1 cellular context compared by ENCODE assay signal in the genomic region with DNA sequence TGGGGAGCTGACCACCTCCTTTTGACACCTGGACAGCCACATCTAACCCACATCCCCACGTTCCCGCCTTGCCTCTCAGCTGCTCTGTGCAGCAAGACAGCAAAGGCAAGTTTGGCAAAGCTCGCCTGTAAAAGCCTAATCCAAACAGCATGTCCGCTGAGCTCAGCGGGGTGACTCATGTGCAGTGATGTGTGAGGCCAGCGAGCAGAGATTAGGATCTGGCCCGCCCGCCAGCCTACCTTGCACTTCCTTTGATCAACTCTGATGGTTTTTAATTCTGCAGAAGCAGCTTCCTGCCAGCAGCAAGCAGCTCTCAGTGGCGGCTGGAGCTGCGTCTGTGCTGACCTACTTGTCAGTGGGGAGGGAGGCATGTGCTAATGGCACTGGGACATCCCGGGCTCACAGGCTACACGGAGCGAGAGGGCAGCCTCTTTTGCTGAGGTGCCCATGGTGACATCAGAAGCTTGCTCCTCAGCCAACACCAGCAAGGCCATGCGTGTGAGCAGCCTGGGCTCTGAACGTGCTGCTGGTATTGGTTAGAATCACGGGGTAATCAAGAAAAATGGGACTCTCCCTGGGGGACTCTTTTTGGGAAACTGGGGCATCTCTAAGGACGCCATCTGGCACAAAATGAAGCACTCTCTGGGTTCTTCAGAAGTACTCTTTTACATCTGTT.
A peak's percentile ranks its signal among the peaks of the same experiment; 100 is the strongest.
TF ChIP-seq lines count a peak whose summit lies in the region.

No MANE protein-coding gene starts in this region.

TF ChIP-seq in HCT116, 20 proteins besides CTCF, POLR2A, EP300 and RAD21 (continued from another document):
- TF ChIP-seq, protein P1, sequence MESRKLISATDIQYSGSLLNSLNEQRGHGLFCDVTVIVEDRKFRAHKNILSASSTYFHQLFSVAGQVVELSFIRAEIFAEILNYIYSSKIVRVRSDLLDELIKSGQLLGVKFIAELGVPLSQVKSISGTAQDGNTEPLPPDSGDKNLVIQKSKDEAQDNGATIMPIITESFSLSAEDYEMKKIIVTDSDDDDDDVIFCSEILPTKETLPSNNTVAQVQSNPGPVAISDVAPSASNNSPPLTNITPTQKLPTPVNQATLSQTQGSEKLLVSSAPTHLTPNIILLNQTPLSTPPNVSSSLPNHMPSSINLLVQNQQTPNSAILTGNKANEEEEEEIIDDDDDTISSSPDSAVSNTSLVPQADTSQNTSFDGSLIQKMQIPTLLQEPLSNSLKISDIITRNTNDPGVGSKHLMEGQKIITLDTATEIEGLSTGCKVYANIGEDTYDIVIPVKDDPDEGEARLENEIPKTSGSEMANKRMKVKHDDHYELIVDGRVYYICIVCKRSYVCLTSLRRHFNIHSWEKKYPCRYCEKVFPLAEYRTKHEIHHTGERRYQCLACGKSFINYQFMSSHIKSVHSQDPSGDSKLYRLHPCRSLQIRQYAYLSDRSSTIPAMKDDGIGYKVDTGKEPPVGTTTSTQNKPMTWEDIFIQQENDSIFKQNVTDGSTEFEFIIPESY (IDR thresholded peaks at IDR 0.05; ENCODE audit: extremely low read depth, insufficient replicate concordance, low read length): no peak
- TF ChIP-seq ELF1 (IDR thresholded peaks at IDR 0.05; ENCODE audit: borderline replicate concordance, low read depth) (no peak), TCF7L2 (IDR thresholded peaks at IDR 0.05; ENCODE audit: borderline replicate concordance, extremely low read depth, insufficient read depth, insufficient read length) (peak; percentile 96), JUND (IDR thresholded peaks at IDR 0.05) (peak; percentile 77), CEBPB (IDR thresholded peaks at IDR 0.05; ENCODE audit: low read depth) (no peak), FOSL1 (IDR thresholded peaks at IDR 0.05; ENCODE audit: low read depth) (peak; percentile 72), POLR2AphosphoS5 (IDR thresholded peaks at IDR 0.05; ENCODE audit: low read depth, low read length) (no peak), ZFX (IDR thresholded peaks at IDR 0.05) (no peak)
- TF ChIP-seq, protein P2, sequence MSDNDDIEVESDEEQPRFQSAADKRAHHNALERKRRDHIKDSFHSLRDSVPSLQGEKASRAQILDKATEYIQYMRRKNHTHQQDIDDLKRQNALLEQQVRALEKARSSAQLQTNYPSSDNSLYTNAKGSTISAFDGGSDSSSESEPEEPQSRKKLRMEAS (IDR thresholded peaks at IDR 0.05): peak; percentile 93
- TF ChIP-seq, protein P3, sequence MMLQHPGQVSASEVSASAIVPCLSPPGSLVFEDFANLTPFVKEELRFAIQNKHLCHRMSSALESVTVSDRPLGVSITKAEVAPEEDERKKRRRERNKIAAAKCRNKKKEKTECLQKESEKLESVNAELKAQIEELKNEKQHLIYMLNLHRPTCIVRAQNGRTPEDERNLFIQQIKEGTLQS (IDR thresholded peaks at IDR 0.05): no peak; the same call in 1 of the 2 replicates
